17 cellular contexts compared by ENCODE assay signal in the genomic region with DNA sequence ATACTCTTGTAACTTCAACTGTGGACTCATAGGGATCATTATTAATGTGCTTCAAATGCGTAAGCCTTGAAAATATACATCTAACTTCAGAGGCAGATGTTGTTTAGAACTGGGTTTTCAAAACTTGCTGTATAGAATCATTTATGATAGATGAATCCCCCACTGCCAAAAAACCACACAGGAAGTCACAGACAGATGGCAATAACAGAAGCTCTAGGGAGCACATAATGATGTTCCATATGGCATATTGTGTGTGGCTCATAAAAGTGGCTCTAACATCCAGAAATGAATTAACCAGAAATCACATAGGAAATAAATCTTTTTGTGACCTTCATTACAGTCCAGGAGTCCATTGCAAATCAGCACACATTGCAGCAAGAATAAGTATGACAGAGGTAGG.
A peak's percentile ranks its signal among the peaks of the same experiment; 100 is the strongest.
DNase-seq lines count a peak whose midpoint lies in the region; ATAC-seq and TF ChIP-seq lines count a peak whose summit lies in the region.
"Had no signal": no experiment of that assay in that cellular context is flagged by ENCODE, and none has a peak within 500 bp of the region (broad histone marks: within the 10 kb centered on the region; RNA-seq: fewer than 3 reads in every experiment).

No MANE protein-coding gene starts in this region.

- intact Hi-C loops in CD14-positive monocyte (cut with micrococcal nuclease) = no loop called here
- intact Hi-C loops in dendritic cell treated with granulocyte-macrophage colony-stimulating factor and Interleukin-4, amounts not matched to agents 40 ng/mL and 50 ng/mL, for 4 days (cut with micrococcal nuclease) = no loop called here
- intact Hi-C loops in CD4-positive, alpha-beta T cell (cut with DNase I, micrococcal nuclease) = no loop called here

- H3K4me3 Mint-ChIP-seq in CD14-positive monocyte = peak overlapping the region in 1 of 2 donors; percentile 30
- H3K4me3 Mint-ChIP-seq in dendritic cell treated with granulocyte-macrophage colony-stimulating factor and Interleukin-4, amounts not matched to agents 40 ng/mL and 50 ng/mL, for 4 days = no peak overlapping the region
- H3K4me3 Mint-ChIP-seq in CD4-positive, alpha-beta T cell = no peak overlapping the region
- H3K4me3 Mint-ChIP-seq: HFFc6 had no signal

- H3K4me1 Mint-ChIP-seq in CD14-positive monocyte = peaks cover 37% of the 10 kb centered on the region
- H3K4me1 Mint-ChIP-seq in dendritic cell treated with granulocyte-macrophage colony-stimulating factor and Interleukin-4, amounts not matched to agents 40 ng/mL and 50 ng/mL, for 4 days (ENCODE audit: low read depth) = peaks cover 34% of the 10 kb centered on the region
- H3K4me1 Mint-ChIP-seq in CD4-positive, alpha-beta T cell (ENCODE audit: low read depth) = peaks cover 10% of the 10 kb centered on the region

- no peaks in the 10 kb centered on the region for H3K27me3 ChIP-seq in CD4-positive, alpha-beta T cell (ENCODE audit: control insufficient read depth, insufficient read depth, low read length)
- H3K27me3 ChIP-seq: dorsolateral prefrontal cortex, SJSA1 had no signal

- H3K27ac Mint-ChIP-seq in CD14-positive monocyte = peak overlapping the region in 6 of 7 donors; percentile 58 to 82 (median 76)
- H3K27ac Mint-ChIP-seq in dendritic cell treated with granulocyte-macrophage colony-stimulating factor and Interleukin-4, amounts not matched to agents 40 ng/mL and 50 ng/mL, for 4 days = peak overlapping the region; percentile 89
- H3K27ac Mint-ChIP-seq in CD4-positive, alpha-beta T cell = no peak overlapping the region
- H3K27ac Mint-ChIP-seq: HFFc6 had no signal

- H3K9me3 Mint-ChIP-seq in CD14-positive monocyte = peaks cover 7 to 32% (median 22%) of the 10 kb centered on the region in 7 donors
- H3K9me3 Mint-ChIP-seq in dendritic cell treated with granulocyte-macrophage colony-stimulating factor and Interleukin-4, amounts not matched to agents 40 ng/mL and 50 ng/mL, for 4 days = peaks cover 23% of the 10 kb centered on the region
- H3K9me3 Mint-ChIP-seq in CD4-positive, alpha-beta T cell = no peaks in the 10 kb centered on the region
- H3K9me3 Mint-ChIP-seq: HFFc6 had no signal

- peaks cover 5% of the 10 kb centered on the region for H3K9me3 ChIP-seq in KOPT-K1 (ENCODE audit: insufficient read depth, low read length, poor library complexity, severe bottlenecking)
- no peaks in the 10 kb centered on the region for H3K9me3 ChIP-seq in CD4-positive, alpha-beta T cell (ENCODE audit: control insufficient read depth, low read length)
- H3K9me3 ChIP-seq: prostate gland, SJSA1 had no signal

- no peak for TF ChIP-seq CTCF in CD14-positive monocyte (IDR thresholded peaks at IDR 0.05)
- TF ChIP-seq CTCF in CD4-positive, alpha-beta T cell (IDR thresholded peaks at IDR 0.05) = no peak

- POLR2A ChIA-PET in CD4-positive, alpha-beta T cell (lab: Charles Lee) = interaction anchor here (1.0 kb wide), 1 partner anchor 10 kb away, joined by 5 read pairs; no protein-coding TSS in a partner anchor

- peaks cover 1 to 6% of the 10 kb centered on the region in 2 donors for H3K36me3 Mint-ChIP-seq in CD14-positive monocyte
- H3K36me3 Mint-ChIP-seq in dendritic cell treated with granulocyte-macrophage colony-stimulating factor and Interleukin-4, amounts not matched to agents 40 ng/mL and 50 ng/mL, for 4 days (ENCODE audit: low read depth) = peaks cover 7% of the 10 kb centered on the region
- H3K36me3 Mint-ChIP-seq in CD4-positive, alpha-beta T cell (ENCODE audit: low read depth) = no peaks in the 10 kb centered on the region

- no peaks in the 10 kb centered on the region for H3K27me3 Mint-ChIP-seq in CD14-positive monocyte (ENCODE audit: low read depth in 3 of 3)
- H3K27me3 Mint-ChIP-seq in dendritic cell treated with granulocyte-macrophage colony-stimulating factor and Interleukin-4, amounts not matched to agents 40 ng/mL and 50 ng/mL, for 4 days = no peaks in the 10 kb centered on the region
- H3K27me3 Mint-ChIP-seq in CD4-positive, alpha-beta T cell = no peaks in the 10 kb centered on the region

- CTCF ChIA-PET in CD4-positive, alpha-beta T cell (lab: Charles Lee) = no interaction called here

- DNase-seq in CD14-positive monocyte (ENCODE audit: low spot score) (no peak), NCI-H69 (lab: John Stamatoyannopoulos, UW) (peak; percentile 89), GOT3 (lab: John Stamatoyannopoulos, UW) (no peak)
- no peak for DNase-seq in CD4-positive, alpha-beta T cell
- DNase-seq: activated gamma-delta T cell, HFFc6, NCI-H1105 had no signal

- H3K36me3 ChIP-seq in KOPT-K1 (ENCODE audit: insufficient read depth, low read length) = no peaks in the 10 kb centered on the region
- H3K36me3 ChIP-seq: prostate gland, SJSA1 had no signal

- ATAC-seq in HG02642 (IDR thresholded peaks at IDR 0.05; ENCODE audit: poor library complexity, unreplicated experiment) = no peak
- ATAC-seq in CD4-positive, alpha-beta T cell (ENCODE audit: poor library complexity) = no peak
- ATAC-seq in HG02884 (IDR thresholded peaks at IDR 0.05; ENCODE audit: unreplicated experiment) = no peak
- ATAC-seq: GM12878, left lobe of liver had no signal

- H3K27ac ChIP-seq in KOPT-K1 (ENCODE audit: low read depth, low read length, poor library complexity, severe bottlenecking) = peak overlapping the region; percentile 68
- H3K27ac ChIP-seq in CD4-positive, alpha-beta T cell (ENCODE audit: low read depth, low read length) = no peak overlapping the region
- H3K27ac ChIP-seq: prostate gland, SJSA1, VCaP had no signal
